Comparison of ENCODE assay signal across 1 cellular context in genomic region chr18:68220458-68220857, GRCh38.
TF ChIP-seq lines count a peak whose summit lies in the region.

No MANE protein-coding gene starts in this region.

TF ChIP-seq in GM23338, 12 proteins besides CTCF, POLR2A, EP300 and RAD21:
- TF ChIP-seq, protein P1, sequence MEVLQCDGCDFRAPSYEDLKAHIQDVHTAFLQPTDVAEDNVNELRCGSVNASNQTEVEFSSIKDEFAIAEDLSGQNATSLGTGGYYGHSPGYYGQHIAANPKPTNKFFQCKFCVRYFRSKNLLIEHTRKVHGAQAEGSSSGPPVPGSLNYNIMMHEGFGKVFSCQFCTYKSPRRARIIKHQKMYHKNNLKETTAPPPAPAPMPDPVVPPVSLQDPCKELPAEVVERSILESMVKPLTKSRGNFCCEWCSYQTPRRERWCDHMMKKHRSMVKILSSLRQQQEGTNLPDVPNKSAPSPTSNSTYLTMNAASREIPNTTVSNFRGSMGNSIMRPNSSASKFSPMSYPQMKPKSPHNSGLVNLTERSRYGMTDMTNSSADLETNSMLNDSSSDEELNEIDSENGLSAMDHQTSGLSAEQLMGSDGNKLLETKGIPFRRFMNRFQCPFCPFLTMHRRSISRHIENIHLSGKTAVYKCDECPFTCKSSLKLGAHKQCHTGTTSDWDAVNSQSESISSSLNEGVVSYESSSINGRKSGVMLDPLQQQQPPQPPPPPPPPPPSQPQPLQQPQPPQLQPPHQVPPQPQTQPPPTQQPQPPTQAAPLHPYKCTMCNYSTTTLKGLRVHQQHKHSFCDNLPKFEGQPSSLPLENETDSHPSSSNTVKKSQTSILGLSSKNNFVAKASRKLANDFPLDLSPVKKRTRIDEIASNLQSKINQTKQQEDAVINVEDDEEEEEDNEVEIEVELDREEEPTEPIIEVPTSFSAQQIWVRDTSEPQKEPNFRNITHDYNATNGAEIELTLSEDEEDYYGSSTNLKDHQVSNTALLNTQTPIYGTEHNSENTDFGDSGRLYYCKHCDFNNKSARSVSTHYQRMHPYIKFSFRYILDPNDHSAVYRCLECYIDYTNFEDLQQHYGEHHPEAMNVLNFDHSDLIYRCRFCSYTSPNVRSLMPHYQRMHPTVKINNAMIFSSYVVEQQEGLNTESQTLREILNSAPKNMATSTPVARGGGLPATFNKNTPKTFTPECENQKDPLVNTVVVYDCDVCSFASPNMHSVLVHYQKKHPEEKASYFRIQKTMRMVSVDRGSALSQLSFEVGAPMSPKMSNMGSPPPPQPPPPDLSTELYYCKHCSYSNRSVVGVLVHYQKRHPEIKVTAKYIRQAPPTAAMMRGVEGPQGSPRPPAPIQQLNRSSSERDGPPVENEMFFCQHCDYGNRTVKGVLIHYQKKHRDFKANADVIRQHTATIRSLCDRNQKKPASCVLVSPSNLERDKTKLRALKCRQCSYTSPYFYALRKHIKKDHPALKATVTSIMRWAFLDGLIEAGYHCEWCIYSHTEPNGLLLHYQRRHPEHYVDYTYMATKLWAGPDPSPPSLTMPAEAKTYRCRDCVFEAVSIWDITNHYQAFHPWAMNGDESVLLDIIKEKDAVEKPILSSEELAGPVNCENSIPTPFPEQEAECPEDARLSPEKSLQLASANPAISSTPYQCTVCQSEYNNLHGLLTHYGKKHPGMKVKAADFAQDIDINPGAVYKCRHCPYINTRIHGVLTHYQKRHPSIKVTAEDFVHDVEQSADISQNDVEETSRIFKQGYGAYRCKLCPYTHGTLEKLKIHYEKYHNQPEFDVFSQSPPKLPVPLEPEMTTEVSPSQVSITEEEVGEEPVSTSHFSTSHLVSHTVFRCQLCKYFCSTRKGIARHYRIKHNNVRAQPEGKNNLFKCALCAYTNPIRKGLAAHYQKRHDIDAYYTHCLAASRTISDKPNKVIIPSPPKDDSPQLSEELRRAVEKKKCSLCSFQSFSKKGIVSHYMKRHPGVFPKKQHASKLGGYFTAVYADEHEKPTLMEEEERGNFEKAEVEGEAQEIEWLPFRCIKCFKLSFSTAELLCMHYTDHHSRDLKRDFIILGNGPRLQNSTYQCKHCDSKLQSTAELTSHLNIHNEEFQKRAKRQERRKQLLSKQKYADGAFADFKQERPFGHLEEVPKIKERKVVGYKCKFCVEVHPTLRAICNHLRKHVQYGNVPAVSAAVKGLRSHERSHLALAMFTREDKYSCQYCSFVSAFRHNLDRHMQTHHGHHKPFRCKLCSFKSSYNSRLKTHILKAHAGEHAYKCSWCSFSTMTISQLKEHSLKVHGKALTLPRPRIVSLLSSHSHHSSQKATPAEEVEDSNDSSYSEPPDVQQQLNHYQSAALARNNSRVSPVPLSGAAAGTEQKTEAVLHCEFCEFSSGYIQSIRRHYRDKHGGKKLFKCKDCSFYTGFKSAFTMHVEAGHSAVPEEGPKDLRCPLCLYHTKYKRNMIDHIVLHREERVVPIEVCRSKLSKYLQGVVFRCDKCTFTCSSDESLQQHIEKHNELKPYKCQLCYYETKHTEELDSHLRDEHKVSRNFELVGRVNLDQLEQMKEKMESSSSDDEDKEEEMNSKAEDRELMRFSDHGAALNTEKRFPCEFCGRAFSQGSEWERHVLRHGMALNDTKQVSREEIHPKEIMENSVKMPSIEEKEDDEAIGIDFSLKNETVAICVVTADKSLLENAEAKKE (CRISPR knock-in tag; IDR thresholded peaks at IDR 0.05), result peak; percentile 76
- no peak for TF ChIP-seq CREB1 (CRISPR knock-in tag; IDR thresholded peaks at IDR 0.05; ENCODE audit: low read depth)
TF ChIP-seq in GM23338: peak in this region for 1.
